Comparison of ENCODE assay signal across 19 cellular contexts in the genomic region with DNA sequence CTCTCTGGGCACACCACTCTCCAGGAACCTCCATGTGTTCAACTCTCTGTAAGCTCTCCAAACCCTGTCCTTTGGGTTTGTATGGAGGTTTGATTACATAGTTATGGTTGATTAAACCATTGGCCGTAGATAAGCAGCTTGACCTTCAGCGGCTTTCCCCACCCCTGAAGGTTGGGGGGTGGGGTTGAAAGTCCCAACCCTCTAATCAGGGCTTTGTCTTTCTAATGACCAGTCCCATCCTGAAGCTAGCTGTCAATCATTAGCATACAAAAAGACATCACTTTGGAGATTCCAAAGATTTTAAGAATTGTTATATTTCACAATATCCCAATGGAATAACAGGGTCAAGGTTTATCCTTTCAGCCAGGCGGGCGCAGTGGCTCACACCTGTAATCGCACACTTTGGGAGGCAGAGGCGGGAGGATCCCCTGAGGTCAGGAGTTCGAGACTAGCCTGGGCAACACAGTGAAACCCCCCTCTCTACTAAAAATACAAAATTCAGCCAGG. TPM values are rescaled to one million over a fixed set of nuclear protein-coding genes. Genes with fewer than 3 reads are reported as not detected.
DNase-seq lines count a peak whose midpoint lies in the region; ATAC-seq and TF ChIP-seq lines count a peak whose summit lies in the region.
"Had no signal": no experiment of that assay in that cellular context is flagged by ENCODE, and none has a peak within 500 bp of the region (broad histone marks: within the 10 kb centered on the region; RNA-seq: fewer than 3 reads in every experiment).

No MANE protein-coding gene starts in this region.

- DNase-seq in WTC11 (ENCODE audit: low spot score) (peak; percentile 30), islet precursor cell (peak; percentile 37), left colon (no peak), EL (no peak), Calu3 (no peak)
- no peak for DNase-seq in stimulated activated naive B cell treated with anti-CD40 and anti-IgM and Interleukin-4, amounts not matched to agents 10 μg/mL and 1 μg/mL and 100 μg/mL, for 72 hours
- DNase-seq: activated CD8-positive, alpha-beta T cell treated with anti-CD3 and anti-CD28 coated beads for 36 hours; activated effector memory CD4-positive, alpha-beta T cell treated with Interleukin-2 at 50 U/mL for 16 hours; aorta; heart left ventricle; left lung; NCI-H1092; stimulated activated CD4-positive, alpha-beta T cell treated with anti-CD3 and anti-CD28 coated beads, Interleukin-2, amount 100 ng/mL, for 48 hours had no signal

- TF ChIP-seq CTCF in 22Rv1 (IDR thresholded peaks at IDR 0.05) (no peak), WTC11 (IDR thresholded peaks at IDR 0.05) (no peak), Calu3 (IDR thresholded peaks at IDR 0.05; ENCODE audit: unreplicated experiment) (no peak)

- H3K9me3 ChIP-seq in HUES48 (ENCODE audit: control insufficient read depth, insufficient read depth, low read length), result no peaks in the 10 kb centered on the region
- H3K9me3 ChIP-seq: heart left ventricle, left lung, right atrium auricular region, SJSA1 had no signal

- H3K27me3 Mint-ChIP-seq in WTC11 (ENCODE audit: low read depth) (no peaks in the 10 kb centered on the region), Calu3 (ENCODE audit: unreplicated experiment) (no peaks in the 10 kb centered on the region)
- no peaks in the 10 kb centered on the region for H3K27me3 Mint-ChIP-seq in stimulated activated naive B cell treated with anti-CD40 and anti-IgM and Interleukin-4, amounts not matched to agents 10 μg/mL and 1 μg/mL and 100 μg/mL, for 72 hours
- H3K27me3 Mint-ChIP-seq: activated CD8-positive, alpha-beta T cell treated with anti-CD3 and anti-CD28 coated beads for 36 hours; IgD-negative memory B cell had no signal

- H3K4me1 Mint-ChIP-seq in WTC11, result peaks cover 22% of the 10 kb centered on the region
- peaks cover 4 to 6% of the 10 kb centered on the region in 2 donors for H3K4me1 Mint-ChIP-seq in stimulated activated naive B cell treated with anti-CD40 and anti-IgM and Interleukin-4, amounts not matched to agents 10 μg/mL and 1 μg/mL and 100 μg/mL, for 72 hours
- H3K4me1 Mint-ChIP-seq in Calu3 (ENCODE audit: low read depth, unreplicated experiment), result peaks cover 23% of the 10 kb centered on the region

- BruUV-seq in Calu3 (replicated peaks; lab: Mats Ljungman, UMichigan), result no TSS peak

- intact Hi-C loops in left colon (cut with DNase I, micrococcal nuclease) (no loop called here), Calu3 (cut with micrococcal nuclease; ENCODE audit: unreplicated experiment) (no loop called here)

- CTCF ChIA-PET in WTC11 (lab: Charles Lee) (interaction anchor here (0.6 to 1.0 kb wide), 3 partner anchors 12 to 303 kb away, joined by 3 to 4 read pairs (median 3); no protein-coding TSS in a partner anchor), Calu3 (lab: Charles Lee) (no interaction called here)

- peak overlapping the region; percentile 35; the same call in 1 of the 2 replicates for H3K4me3 ChIP-seq in HUES48 (ENCODE audit: low read depth, low read length)
- H3K4me3 ChIP-seq: coronary artery, heart left ventricle, left lung, right atrium auricular region, SJSA1 had no signal

- H3K27ac ChIP-seq in 22Rv1 (peak overlapping the region; percentile 9; the same call in 1 of the 2 replicates), HUES48 (ENCODE audit: low read depth, low read length) (peak overlapping the region; percentile 56)
- H3K27ac ChIP-seq: coronary artery, heart left ventricle, left lung, right atrium auricular region, SJSA1 had no signal

- H3K9ac ChIP-seq in HUES48 (ENCODE audit: low read depth, low read length), result 0 out of 2 replicates have a peak overlapping the region, but pooled peaks have one; percentile 39

- peaks cover 15% of the 10 kb centered on the region for H3K4me1 ChIP-seq in HUES48 (ENCODE audit: control insufficient read depth, insufficient read depth, low read length)
- H3K4me1 ChIP-seq: heart left ventricle, left lung, right atrium auricular region had no signal

- H3K36me3 Mint-ChIP-seq in WTC11, result no peaks in the 10 kb centered on the region
- no peaks in the 10 kb centered on the region for H3K36me3 Mint-ChIP-seq in stimulated activated naive B cell treated with anti-CD40 and anti-IgM and Interleukin-4, amounts not matched to agents 10 μg/mL and 1 μg/mL and 100 μg/mL, for 72 hours
- H3K36me3 Mint-ChIP-seq in Calu3 (ENCODE audit: insufficient read depth, unreplicated experiment), result no peaks in the 10 kb centered on the region
- H3K36me3 Mint-ChIP-seq: IgD-negative memory B cell had no signal

- no peaks in the 10 kb centered on the region for H3K27me3 ChIP-seq in HUES48 (ENCODE audit: control insufficient read depth, insufficient read depth, low read length)
- H3K27me3 ChIP-seq: heart left ventricle, left lung, right atrium auricular region, SJSA1 had no signal

- no peaks in the 10 kb centered on the region for H3K9me3 Mint-ChIP-seq in WTC11
- no peaks in the 10 kb centered on the region for H3K9me3 Mint-ChIP-seq in stimulated activated naive B cell treated with anti-CD40 and anti-IgM and Interleukin-4, amounts not matched to agents 10 μg/mL and 1 μg/mL and 100 μg/mL, for 72 hours
- no peaks in the 10 kb centered on the region for H3K9me3 Mint-ChIP-seq in Calu3 (ENCODE audit: low read depth, unreplicated experiment)
- H3K9me3 Mint-ChIP-seq: activated CD8-positive, alpha-beta T cell treated with anti-CD3 and anti-CD28 coated beads for 36 hours; IgD-negative memory B cell had no signal

- peak; percentile 76 for ATAC-seq in WTC11
- ATAC-seq in stimulated activated naive B cell treated with anti-CD40 and anti-IgM and Interleukin-4, amounts not matched to agents 10 μg/mL and 1 μg/mL and 100 μg/mL, for 72 hours (replicated peaks), result no peak
- ATAC-seq in left colon, result no peak
- ATAC-seq: activated CD8-positive, alpha-beta T cell treated with anti-CD3 and anti-CD28 coated beads for 36 hours; heart left ventricle; left lung had no signal

- H3K4me3 Mint-ChIP-seq in WTC11 (peak overlapping the region; percentile 26), Calu3 (ENCODE audit: low read depth, unreplicated experiment) (no peak overlapping the region)
- H3K4me3 Mint-ChIP-seq in stimulated activated naive B cell treated with anti-CD40 and anti-IgM and Interleukin-4, amounts not matched to agents 10 μg/mL and 1 μg/mL and 100 μg/mL, for 72 hours, result no peak overlapping the region
- H3K4me3 Mint-ChIP-seq: activated CD8-positive, alpha-beta T cell treated with anti-CD3 and anti-CD28 coated beads for 36 hours; IgD-negative memory B cell had no signal

- peak overlapping the region; percentile 32 for H3K27ac Mint-ChIP-seq in WTC11
- no peak overlapping the region for H3K27ac Mint-ChIP-seq in stimulated activated naive B cell treated with anti-CD40 and anti-IgM and Interleukin-4, amounts not matched to agents 10 μg/mL and 1 μg/mL and 100 μg/mL, for 72 hours
- H3K27ac Mint-ChIP-seq in Calu3 (ENCODE audit: unreplicated experiment), result no peak overlapping the region
- H3K27ac Mint-ChIP-seq: activated CD8-positive, alpha-beta T cell treated with anti-CD3 and anti-CD28 coated beads for 36 hours; IgD-negative memory B cell had no signal

- POLR2A ChIA-PET in WTC11 (lab: Charles Lee), result interaction anchor here (0.7 to 1.4 kb wide), 3 partner anchors 14 to 221 kb away, joined by 3 read pairs; a partner anchor contains a TSS

- no peaks in the 10 kb centered on the region for H3K36me3 ChIP-seq in HUES48 (ENCODE audit: control insufficient read depth, insufficient read depth, low read length)
- H3K36me3 ChIP-seq: heart left ventricle, left lung, right atrium auricular region, SJSA1 had no signal

TF ChIP-seq in WTC11, 78 proteins besides CTCF, POLR2A, EP300 and RAD21 (continues in another document):
- TF ChIP-seq, protein P1, sequence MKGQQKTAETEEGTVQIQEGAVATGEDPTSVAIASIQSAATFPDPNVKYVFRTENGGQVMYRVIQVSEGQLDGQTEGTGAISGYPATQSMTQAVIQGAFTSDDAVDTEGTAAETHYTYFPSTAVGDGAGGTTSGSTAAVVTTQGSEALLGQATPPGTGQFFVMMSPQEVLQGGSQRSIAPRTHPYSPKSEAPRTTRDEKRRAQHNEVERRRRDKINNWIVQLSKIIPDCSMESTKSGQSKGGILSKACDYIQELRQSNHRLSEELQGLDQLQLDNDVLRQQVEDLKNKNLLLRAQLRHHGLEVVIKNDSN (CRISPR knock-in tag; IDR thresholded peaks at IDR 0.05), result peak; percentile 41; the same call in 1 of the 2 replicates
- TF ChIP-seq GRHL2 (CRISPR knock-in tag; IDR thresholded peaks at IDR 0.05; ENCODE audit: insufficient replicate concordance, severe bottlenecking) (no peak), MYBL2 (CRISPR knock-in tag; IDR thresholded peaks at IDR 0.05) (no peak), IRF2 (CRISPR knock-in tag; IDR thresholded peaks at IDR 0.05; ENCODE audit: borderline replicate concordance, low read depth) (no peak), RELA (CRISPR knock-in tag; IDR thresholded peaks at IDR 0.05; ENCODE audit: borderline replicate concordance) (no peak), SMAD4 (CRISPR knock-in tag; IDR thresholded peaks at IDR 0.05) (no peak)
- TF ChIP-seq, protein P2, sequence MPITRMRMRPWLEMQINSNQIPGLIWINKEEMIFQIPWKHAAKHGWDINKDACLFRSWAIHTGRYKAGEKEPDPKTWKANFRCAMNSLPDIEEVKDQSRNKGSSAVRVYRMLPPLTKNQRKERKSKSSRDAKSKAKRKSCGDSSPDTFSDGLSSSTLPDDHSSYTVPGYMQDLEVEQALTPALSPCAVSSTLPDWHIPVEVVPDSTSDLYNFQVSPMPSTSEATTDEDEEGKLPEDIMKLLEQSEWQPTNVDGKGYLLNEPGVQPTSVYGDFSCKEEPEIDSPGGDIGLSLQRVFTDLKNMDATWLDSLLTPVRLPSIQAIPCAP (CRISPR knock-in tag; IDR thresholded peaks at IDR 0.05), result no peak
- TF ChIP-seq, protein P3, sequence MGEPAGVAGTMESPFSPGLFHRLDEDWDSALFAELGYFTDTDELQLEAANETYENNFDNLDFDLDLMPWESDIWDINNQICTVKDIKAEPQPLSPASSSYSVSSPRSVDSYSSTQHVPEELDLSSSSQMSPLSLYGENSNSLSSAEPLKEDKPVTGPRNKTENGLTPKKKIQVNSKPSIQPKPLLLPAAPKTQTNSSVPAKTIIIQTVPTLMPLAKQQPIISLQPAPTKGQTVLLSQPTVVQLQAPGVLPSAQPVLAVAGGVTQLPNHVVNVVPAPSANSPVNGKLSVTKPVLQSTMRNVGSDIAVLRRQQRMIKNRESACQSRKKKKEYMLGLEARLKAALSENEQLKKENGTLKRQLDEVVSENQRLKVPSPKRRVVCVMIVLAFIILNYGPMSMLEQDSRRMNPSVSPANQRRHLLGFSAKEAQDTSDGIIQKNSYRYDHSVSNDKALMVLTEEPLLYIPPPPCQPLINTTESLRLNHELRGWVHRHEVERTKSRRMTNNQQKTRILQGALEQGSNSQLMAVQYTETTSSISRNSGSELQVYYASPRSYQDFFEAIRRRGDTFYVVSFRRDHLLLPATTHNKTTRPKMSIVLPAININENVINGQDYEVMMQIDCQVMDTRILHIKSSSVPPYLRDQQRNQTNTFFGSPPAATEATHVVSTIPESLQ (CRISPR knock-in tag; IDR thresholded peaks at IDR 0.05), result no peak

RNA-seq across cellular contexts. Expression of a gene that starts 8.4 kb away (rescaled TPM):
- total RNA-seq in WTC11 (2021) (not detected in 3 replicates), left colon (not detected), Calu3 (2022) (not detected in 2 replicates)
- total RNA-seq: activated CD8-positive, alpha-beta T cell treated with anti-CD3 and anti-CD28 coated beads for 36 hours; aorta; heart left ventricle; left lung; right atrium auricular region had no signal

RNA-seq across cellular contexts. Expression of a gene that starts 12.7 kb away (rescaled TPM):
- total RNA-seq in WTC11 (2021), result 64.3 to 73.9 TPM (median 73.0 TPM) in 3 replicates
- 10 to 100 TPM; 50.3 to 58.1 TPM for total RNA-seq in left colon
- 57.7 and 67.6 TPM in 2 replicates for total RNA-seq in Calu3 (2022)

Comparison
In these comparisons a context has a peak if more than half of its experiments do, and no peak if none do; other contexts are left out.
1. DNase-seq: peak in WTC11 (single experiment) and islet precursor cell (single experiment); none in stimulated activated naive B cell treated with anti-CD40 and anti-IgM and Interleukin-4, amounts not matched to agents 10 μg/mL and 1 μg/mL and 100 μg/mL, for 72 hours (single experiment), left colon (0 of 2), EL (single experiment) and Calu3 (single experiment).